Comparison of ENCODE assay signal across 28 cellular contexts in the genomic region with DNA sequence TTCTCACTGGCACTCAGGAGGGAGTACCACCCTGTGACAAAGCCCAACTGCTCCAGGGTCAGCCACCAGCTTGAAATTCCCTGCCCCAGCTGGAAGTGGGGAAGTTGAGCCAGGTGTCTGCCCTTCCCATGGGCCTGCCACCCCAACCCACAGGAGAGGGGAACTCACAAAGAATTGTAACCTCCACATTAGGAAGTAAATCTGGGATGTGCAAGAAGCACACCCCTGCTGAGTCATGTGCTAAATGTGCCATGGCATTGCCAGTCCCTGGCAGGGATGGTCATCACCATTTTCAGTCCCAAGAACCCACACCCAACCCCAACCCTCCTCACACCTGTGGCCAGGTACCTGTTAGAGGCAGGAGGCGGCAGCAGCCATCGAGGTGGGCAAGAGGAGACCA.
"Had no signal": no experiment of that assay in that cellular context is flagged by ENCODE, and none has a peak within 500 bp of the region (broad histone marks: within the 10 kb centered on the region; RNA-seq: fewer than 3 reads in every experiment).

No MANE protein-coding gene starts in this region.

- H3K4me3 Mint-ChIP-seq: naive thymus-derived CD8-positive, alpha-beta T cell; natural killer cell treated with Interleukin-12 subunit alpha and Interleukin-12 subunit beta and Interleukin-15 and Interleukin-18, amount 100 ng/mL, for 72 hours; nephron progenitor cell; neural crest cell; stimulated activated effector memory CD8-positive, alpha-beta T cell treated with anti-CD3 and anti-CD28 coated beads, Interleukin-12 subunit alpha, Interleukin-12 subunit beta, amount 100 ng/mL, for 72 hours; stimulated activated naive B cell treated with anti-CD40 and anti-IgM and Interleukin-4, amounts not matched to agents 10 μg/mL and 1 μg/mL and 100 μg/mL, for 72 hours; stimulated activated naive CD8-positive, alpha-beta T cell treated with anti-CD3 and anti-CD28 coated beads, Interleukin-15, Interleukin-2, amounts not matched to agents 100 ng/mL and 50 ng/mL, for 24 hours; type B pancreatic cell had no signal

- H3K36me3 Mint-ChIP-seq: stimulated activated effector memory CD8-positive, alpha-beta T cell treated with anti-CD3 and anti-CD28 coated beads, Interleukin-12 subunit alpha, Interleukin-12 subunit beta, amount 100 ng/mL, for 72 hours; stimulated activated naive B cell treated with anti-CD40 and anti-IgM and Interleukin-4, amounts not matched to agents 10 μg/mL and 1 μg/mL and 100 μg/mL, for 72 hours; type B pancreatic cell had no signal

- H3K4me1 Mint-ChIP-seq: naive B cell had no signal

- H3K4me1 ChIP-seq: psoas muscle, right lobe of liver, sigmoid colon, stomach, thyroid gland, uterus had no signal

- DNase-seq: naive B cell; naive thymus-derived CD8-positive, alpha-beta T cell; nephron progenitor cell; nucleus accumbens; pancreas; psoas muscle; right cardiac atrium; right lobe of liver; sigmoid colon; small intestine; stimulated activated CD4-positive, alpha-beta T cell treated with anti-CD3 and anti-CD28 coated beads, Interleukin-15, amount 100 ng/mL, for 24 hours; stimulated activated CD4-positive, alpha-beta T cell treated with anti-CD3 and anti-CD28 coated beads, Interleukin-2, amount 100 ng/mL, for 24 hours; stimulated activated CD4-positive, alpha-beta T cell treated with anti-CD3 and anti-CD28 coated beads, Interleukin-2, amount 100 ng/mL, for 48 hours; stimulated activated CD4-positive, alpha-beta T cell treated with anti-CD3 and anti-CD28 coated beads, Interleukin-4, amount 100 ng/mL, for 24 hours; stimulated activated naive B cell treated with anti-CD40 and anti-IgM and Interleukin-4, amounts not matched to agents 10 μg/mL and 1 μg/mL and 100 μg/mL, for 72 hours; stimulated activated naive CD4-positive, alpha-beta T cell treated with Interleukin-2 at 50 U/mL for 16 hours; stomach; thyroid gland; uterus had no signal

- ATAC-seq: naive thymus-derived CD8-positive, alpha-beta T cell; pancreas; psoas muscle; right cardiac atrium; stimulated activated effector memory CD8-positive, alpha-beta T cell treated with anti-CD3 and anti-CD28 coated beads, Interleukin-12 subunit alpha, Interleukin-12 subunit beta, amount 100 ng/mL, for 72 hours; stimulated activated naive B cell treated with anti-CD40 and anti-IgM and Interleukin-4, amounts not matched to agents 10 μg/mL and 1 μg/mL and 100 μg/mL, for 72 hours had no signal

- H3K27ac ChIP-seq: neutrophil, pancreas, psoas muscle, right lobe of liver, sigmoid colon, stomach, thoracic aorta, thyroid gland, tibial nerve, uterus had no signal

- H3K9me3 Mint-ChIP-seq: natural killer cell treated with Interleukin-12 subunit alpha and Interleukin-12 subunit beta and Interleukin-15 and Interleukin-18, amount 100 ng/mL, for 72 hours; stimulated activated effector memory CD8-positive, alpha-beta T cell treated with anti-CD3 and anti-CD28 coated beads, Interleukin-12 subunit alpha, Interleukin-12 subunit beta, amount 100 ng/mL, for 72 hours; stimulated activated naive CD8-positive, alpha-beta T cell treated with anti-CD3 and anti-CD28 coated beads, Interleukin-15, Interleukin-2, amounts not matched to agents 100 ng/mL and 50 ng/mL, for 24 hours had no signal

- H3K27ac Mint-ChIP-seq: natural killer cell treated with Interleukin-12 subunit alpha and Interleukin-12 subunit beta and Interleukin-15 and Interleukin-18, amount 100 ng/mL, for 72 hours; nephron progenitor cell; progenitor cell of endocrine pancreas; stimulated activated effector memory CD8-positive, alpha-beta T cell treated with anti-CD3 and anti-CD28 coated beads, Interleukin-12 subunit alpha, Interleukin-12 subunit beta, amount 100 ng/mL, for 72 hours; stimulated activated naive B cell treated with anti-CD40 and anti-IgM and Interleukin-4, amounts not matched to agents 10 μg/mL and 1 μg/mL and 100 μg/mL, for 72 hours; stimulated activated naive CD8-positive, alpha-beta T cell treated with anti-CD3 and anti-CD28 coated beads, Interleukin-15, Interleukin-2, amounts not matched to agents 100 ng/mL and 50 ng/mL, for 24 hours; type B pancreatic cell had no signal

- H3K4me3 ChIP-seq: pancreas, psoas muscle, right lobe of liver, sigmoid colon, stomach, thoracic aorta, thyroid gland, tibial nerve, uterus had no signal

- H3K27me3 ChIP-seq: pancreas, right lobe of liver, sigmoid colon, stomach, thyroid gland, tibial nerve, uterus had no signal

- H3K36me3 ChIP-seq: neutrophil, pancreas, right lobe of liver, sigmoid colon, stomach, thoracic aorta, thyroid gland, tibial nerve, uterus had no signal

- H3K9me3 ChIP-seq: neutrophil, pancreas, psoas muscle, right lobe of liver, sigmoid colon, thoracic aorta, thyroid gland, uterus had no signal
